In the genomic region with DNA sequence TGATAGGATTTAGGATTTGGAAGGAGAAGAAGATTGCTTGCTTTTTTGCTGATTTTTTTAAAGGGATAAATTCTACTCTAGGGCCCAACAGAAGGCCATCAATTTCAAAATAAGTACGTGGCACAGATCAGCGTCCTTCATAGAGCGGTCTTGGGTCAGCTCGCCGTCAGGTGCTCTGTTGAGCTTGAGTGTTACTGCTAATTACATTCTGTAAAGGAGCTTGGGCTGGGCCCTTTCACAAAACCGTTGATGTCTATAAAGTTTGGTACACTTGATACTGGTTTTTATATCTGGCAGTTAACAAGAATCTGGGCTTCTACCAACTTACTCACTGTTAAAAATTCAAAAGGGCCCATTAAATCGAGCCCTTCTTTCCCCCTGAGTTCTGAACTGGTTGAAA, we compare ENCODE assay signal across 19 cellular contexts. TPM values are rescaled to one million over a fixed set of nuclear protein-coding genes. Genes with fewer than 3 reads are reported as not detected.
A peak's percentile ranks its signal among the peaks of the same experiment; 100 is the strongest.
DNase-seq lines count a peak whose midpoint lies in the region; ATAC-seq, FAIRE-seq and TF ChIP-seq lines count a peak whose summit lies in the region.
"Had no signal": no experiment of that assay in that cellular context is flagged by ENCODE, and none has a peak within 500 bp of the region (broad histone marks: within the 10 kb centered on the region; RNA-seq: fewer than 3 reads in every experiment).

No MANE protein-coding gene starts in this region.

- H3K36me3 ChIP-seq in GM23338 (ENCODE audit: insufficient read depth) (peaks cover 4% of the 10 kb centered on the region; the same call in 1 of the 2 replicates), astrocyte (ENCODE audit: insufficient read depth, low read length) (peaks cover 35% of the 10 kb centered on the region), PC-3 (ENCODE audit: low read depth, low read length) (no peaks in the 10 kb centered on the region)

- H3K27me3 Mint-ChIP-seq in GM23338 (ENCODE audit: insufficient read depth, low read depth, poor library complexity) (peaks cover 4% of the 10 kb centered on the region), astrocyte (ENCODE audit: low read depth, unreplicated experiment) (no peaks in the 10 kb centered on the region), osteocyte (ENCODE audit: unreplicated experiment) (no peaks in the 10 kb centered on the region)

- BruUV-seq in PC-3 (replicated peaks; lab: Mats Ljungman, UMichigan), result no TSS peak

- no peak for FAIRE-seq in astrocyte (lab: Jason Lieb, UNC)
- FAIRE-seq: D721Med, GM12892, H54 had no signal

- POLR2A ChIA-PET in PC-3 (lab: Charles Lee; ENCODE audit: unreplicated experiment), result no interaction called here

- H3K4me3 Mint-ChIP-seq in GM23338 (no peak overlapping the region), astrocyte (ENCODE audit: unreplicated experiment) (no peak overlapping the region), osteocyte (ENCODE audit: unreplicated experiment) (no peak overlapping the region)
- H3K4me3 Mint-ChIP-seq: CD14-positive monocyte; CD8-positive, alpha-beta T cell had no signal

- no peak overlapping the region for H3K4me3 ChIP-seq in GM23338
- H3K4me3 ChIP-seq in astrocyte (ENCODE audit: insufficient read depth, low read depth, low read length), result no peak overlapping the region
- H3K4me3 ChIP-seq in PC-3 (ENCODE audit: low read length), result no peak overlapping the region
- H3K4me3 ChIP-seq in dorsolateral prefrontal cortex, result no peak overlapping the region

- H3K9me3 ChIP-seq in astrocyte (ENCODE audit: insufficient read depth, low read depth, low read length), result no peaks in the 10 kb centered on the region
- no peaks in the 10 kb centered on the region for H3K9me3 ChIP-seq in PC-3 (ENCODE audit: low read length)

- H3K4me1 Mint-ChIP-seq in GM23338 (peaks cover 19% of the 10 kb centered on the region), astrocyte (ENCODE audit: low read depth, unreplicated experiment) (no peaks in the 10 kb centered on the region), osteocyte (ENCODE audit: unreplicated experiment) (no peaks in the 10 kb centered on the region)

- H3K27me3 ChIP-seq in GM23338 (ENCODE audit: insufficient read depth) (no peaks in the 10 kb centered on the region), astrocyte (ENCODE audit: insufficient read depth, low read length) (no peaks in the 10 kb centered on the region), PC-3 (ENCODE audit: low read length) (no peaks in the 10 kb centered on the region), dorsolateral prefrontal cortex (no peaks in the 10 kb centered on the region)

- ATAC-seq in GM23338 (no peak), PC-3 (no peak)
- ATAC-seq: CD8-positive, alpha-beta T cell had no signal

- no peak for DNase-seq in GM23338 (ENCODE audit: low spot score)
- no peak for DNase-seq in astrocyte (ENCODE audit: low read depth)
- peak; percentile 67 for DNase-seq in left kidney (ENCODE audit: low read depth, low spot score)
- no peak for DNase-seq in osteocyte (ENCODE audit: extremely low spot score, unreplicated experiment)
- DNase-seq in NAMALWA (ENCODE audit: low spot score), result no peak
- no peak for DNase-seq in PC-3
- DNase-seq in dorsolateral prefrontal cortex, result no peak
- no peak for DNase-seq in HK-2 (ENCODE audit: unreplicated experiment)
- DNase-seq: CD8-positive, alpha-beta T cell; COR-L47; DMS153; DND-41; GDM1 had no signal

- H3K9me3 Mint-ChIP-seq in GM23338 (no peaks in the 10 kb centered on the region), astrocyte (ENCODE audit: unreplicated experiment) (no peaks in the 10 kb centered on the region), osteocyte (ENCODE audit: unreplicated experiment) (no peaks in the 10 kb centered on the region)
- H3K9me3 Mint-ChIP-seq: CD14-positive monocyte; CD8-positive, alpha-beta T cell had no signal

- H3K27ac Mint-ChIP-seq in GM23338, result no peak overlapping the region
- H3K27ac Mint-ChIP-seq in astrocyte (ENCODE audit: unreplicated experiment), result no peak overlapping the region
- H3K27ac Mint-ChIP-seq in osteocyte (ENCODE audit: unreplicated experiment), result peak overlapping the region; percentile 6
- H3K27ac Mint-ChIP-seq: CD8-positive, alpha-beta T cell had no signal

- H3K36me3 Mint-ChIP-seq in GM23338 (ENCODE audit: low read depth), result peaks cover 29% of the 10 kb centered on the region
- peaks cover 21% of the 10 kb centered on the region for H3K36me3 Mint-ChIP-seq in astrocyte (ENCODE audit: low read depth, unreplicated experiment)
- peaks cover 60% of the 10 kb centered on the region for H3K36me3 Mint-ChIP-seq in osteocyte (ENCODE audit: unreplicated experiment)
- H3K36me3 Mint-ChIP-seq: CD14-positive monocyte; CD8-positive, alpha-beta T cell had no signal

- H3K27ac ChIP-seq in GM23338 (ENCODE audit: low read depth) (0 out of 2 replicates have a peak overlapping the region, but pooled peaks have one; percentile 59), astrocyte (ENCODE audit: low read depth, low read length) (peak overlapping the region; percentile 51), PC-3 (ENCODE audit: low read length) (no peak overlapping the region), dorsolateral prefrontal cortex (peak overlapping the region in 1 of 59 donors; percentile 11)
- H3K27ac ChIP-seq: 22Rv1, HL-60 had no signal

- H4K20me1 ChIP-seq in GM23338 (replicated peaks; ENCODE audit: insufficient read depth) (no peaks in the 10 kb centered on the region), astrocyte (ENCODE audit: insufficient read depth, low read length) (no peaks in the 10 kb centered on the region), PC-3 (ENCODE audit: low read length) (no peaks in the 10 kb centered on the region)

- TF ChIP-seq CTCF in GM23338 (conservative IDR thresholded peaks at IDR 0.05; ENCODE audit: low read depth in 2 of 2) (no peak), astrocyte (IDR thresholded peaks at IDR 0.05; ENCODE audit: insufficient read depth, low read depth, low read length) (no peak), osteocyte (IDR thresholded peaks at IDR 0.05) (no peak), PC-3 (conservative IDR thresholded peaks at IDR 0.05; ENCODE audit: low read depth, low read length) (no peak), dorsolateral prefrontal cortex (IDR thresholded peaks at IDR 0.05 in 54 of 56, conservative IDR thresholded peaks at IDR 0.05 in 2 of 56; ENCODE audit: low read depth in 1 of 56, partially characterized antibody in 56 of 56) (no peak)

- H3K4me2 ChIP-seq in GM23338, result no peak overlapping the region
- peak overlapping the region; percentile 20 for H3K4me2 ChIP-seq in astrocyte (ENCODE audit: low read length)
- no peak overlapping the region for H3K4me2 ChIP-seq in PC-3 (ENCODE audit: low read length)

- H3K9ac ChIP-seq in astrocyte (ENCODE audit: low read length), result peak overlapping the region; percentile 0
- no peak overlapping the region for H3K9ac ChIP-seq in PC-3 (ENCODE audit: low read length)

- H3K9me2 ChIP-seq in GM23338 (ENCODE audit: insufficient read depth), result no peaks in the 10 kb centered on the region
- H3K9me2 ChIP-seq in PC-3 (replicated peaks; ENCODE audit: low read length), result no peaks in the 10 kb centered on the region

- no peaks in the 10 kb centered on the region for H3K79me2 ChIP-seq in GM23338 (replicated peaks; ENCODE audit: insufficient read depth)
- no peaks in the 10 kb centered on the region for H3K79me2 ChIP-seq in astrocyte (ENCODE audit: insufficient read depth, low read length)
- no peaks in the 10 kb centered on the region for H3K79me2 ChIP-seq in PC-3 (ENCODE audit: low read length)

- intact Hi-C loops in PC-3 (cut with micrococcal nuclease) (no loop called here), dorsolateral prefrontal cortex (cut with DNase I) (no loop called here)

- CTCF ChIA-PET in PC-3 (lab: Charles Lee), result interaction anchor here (0.6 kb wide), 2 partner anchors 17 to 121 kb away, joined by 4 to 6 read pairs; no protein-coding TSS in a partner anchor

- H2AFZ ChIP-seq in GM23338, result no peak overlapping the region
- H2AFZ ChIP-seq in astrocyte (ENCODE audit: low read depth, low read length), result no peak overlapping the region
- no peak overlapping the region for H2AFZ ChIP-seq in PC-3 (ENCODE audit: low read length)

- H3K4me1 ChIP-seq in GM23338 (ENCODE audit: insufficient read depth) (no peaks in the 10 kb centered on the region), astrocyte (ENCODE audit: insufficient read depth, low read length) (peaks cover 10% of the 10 kb centered on the region), PC-3 (ENCODE audit: insufficient read depth, low read length) (0 out of 2 replicates have a peak, but pooled peaks cover 8% of the 10 kb centered on the region)

- H3F3A ChIP-seq in GM23338 (replicated peaks; ENCODE audit: low read depth), result 0 out of 2 replicates have a peak, but pooled peaks cover 9% of the 10 kb centered on the region
- H3F3A ChIP-seq in PC-3 (ENCODE audit: low read length, unreplicated experiment), result no peaks in the 10 kb centered on the region

TF ChIP-seq in GM23338, 12 proteins besides CTCF, POLR2A, EP300 and RAD21 (continues in another document):
- TF ChIP-seq ZNF114 (CRISPR knock-in tag; IDR thresholded peaks at IDR 0.05) (no peak), POLR2AphosphoS5 (IDR thresholded peaks at IDR 0.05; ENCODE audit: low read depth) (no peak), EZH2phosphoT487 (IDR thresholded peaks at IDR 0.05; ENCODE audit: unreplicated experiment) (no peak)

RNA-seq across cellular contexts. Expression of a gene that starts 45.5 kb away (rescaled TPM):
- 56.0 and 63.6 TPM in 2 replicates for total RNA-seq in GM23338 (2014; rRNA removed; shearing (Covaris generic))
- polyA plus RNA-seq in GM23338 (2016; fragmentation: Nextera tagmentation; extraction: Ambion mirVana), result 24.4 and 29.2 TPM in 2 replicates
- total RNA-seq in astrocyte, result 42.7 and 52.4 TPM in 2 replicates
- total RNA-seq in osteocyte, result 178 and 204 TPM in 2 replicates
- total RNA-seq in PC-3 (2014; rRNA removed), result 12.8 and 23.4 TPM in 2 replicates
- 10 to 100 TPM; 18.3 to 77.0 (median 52.4) TPM for total RNA-seq in dorsolateral prefrontal cortex
